1 cellular context compared by ENCODE assay signal in genomic region chr7:106597751-106598619, GRCh38.
TF ChIP-seq lines count a peak whose summit lies in the region.

No MANE protein-coding gene starts in this region.

TF ChIP-seq in GM23338, 12 proteins besides CTCF, POLR2A, EP300 and RAD21:
- TF ChIP-seq ZNF462 (CRISPR knock-in tag; IDR thresholded peaks at IDR 0.05) (no peak), EZH2phosphoT487 (IDR thresholded peaks at IDR 0.05; ENCODE audit: unreplicated experiment) (no peak), CREB1 (CRISPR knock-in tag; IDR thresholded peaks at IDR 0.05; ENCODE audit: low read depth) (no peak), EZH2 (IDR thresholded peaks at IDR 0.05; ENCODE audit: low read depth, unreplicated experiment) (no peak), POLR2AphosphoS5 (IDR thresholded peaks at IDR 0.05; ENCODE audit: low read depth) (no peak), NANOG (IDR thresholded peaks at IDR 0.05; ENCODE audit: borderline replicate concordance) (no peak), ETS1 (IDR thresholded peaks at IDR 0.05) (no peak), JUNB (IDR thresholded peaks at IDR 0.05; ENCODE audit: unreplicated experiment) (no peak), ZNF114 (CRISPR knock-in tag; IDR thresholded peaks at IDR 0.05) (no peak), STAT1 (IDR thresholded peaks at IDR 0.05; ENCODE audit: unreplicated experiment) (no peak), ZNF331 (CRISPR knock-in tag; IDR thresholded peaks at IDR 0.05; ENCODE audit: low read depth) (no peak), REST (IDR thresholded peaks at IDR 0.05; ENCODE audit: unreplicated experiment) (no peak)
